16 cellular contexts compared by ENCODE assay signal in the genomic region with DNA sequence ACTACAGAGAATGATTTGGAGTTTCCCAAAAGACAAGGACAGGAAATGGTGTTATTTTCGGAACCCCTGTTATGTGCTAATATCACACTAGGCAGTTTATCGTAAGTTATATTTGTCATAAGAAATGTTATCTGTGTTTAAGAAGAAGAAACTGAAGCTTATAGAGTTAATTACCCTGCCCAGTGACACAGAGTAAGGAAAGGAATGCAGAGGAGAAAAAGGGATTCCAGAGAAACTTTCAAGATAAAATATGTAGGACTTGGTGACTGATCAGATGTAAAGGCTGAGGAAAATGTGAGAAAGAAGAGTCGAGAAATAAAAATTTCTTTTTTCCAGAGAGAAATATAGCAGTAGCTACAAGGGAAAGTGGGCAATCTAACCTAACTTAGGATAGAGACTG.
DNase-seq lines count a peak whose midpoint lies in the region; ATAC-seq and TF ChIP-seq lines count a peak whose summit lies in the region.
"Had no signal": no experiment of that assay in that cellular context is flagged by ENCODE, and none has a peak within 500 bp of the region (broad histone marks: within the 10 kb centered on the region; RNA-seq: fewer than 3 reads in every experiment).

No MANE protein-coding gene starts in this region.

- H3K27ac Mint-ChIP-seq in CD4-positive, CD25-positive, alpha-beta regulatory T cell: peak overlapping the region; percentile 22 to 63 (median 27)
- H3K27ac Mint-ChIP-seq in chondrocyte (ENCODE audit: unreplicated experiment) (peak overlapping the region; percentile 73), nephron progenitor cell (peak overlapping the region; percentile 79)

- peaks cover 15 to 33% (median 23%) of the 10 kb centered on the region in 4 donors for H3K4me1 Mint-ChIP-seq in CD4-positive, CD25-positive, alpha-beta regulatory T cell
- H3K4me1 Mint-ChIP-seq in chondrocyte (ENCODE audit: low read depth) (peaks cover 28% of the 10 kb centered on the region), nephron progenitor cell (no peaks in the 10 kb centered on the region)

- H3K27me3 Mint-ChIP-seq in CD4-positive, CD25-positive, alpha-beta regulatory T cell: no peaks in the 10 kb centered on the region
- H3K27me3 Mint-ChIP-seq in chondrocyte (ENCODE audit: low read depth) (no peaks in the 10 kb centered on the region), nephron progenitor cell (ENCODE audit: low read depth, poor library complexity) (no peaks in the 10 kb centered on the region)

- no peak overlapping the region for H3K4me3 Mint-ChIP-seq in CD4-positive, CD25-positive, alpha-beta regulatory T cell
- H3K4me3 Mint-ChIP-seq in chondrocyte (ENCODE audit: unreplicated experiment) (no peak overlapping the region), nephron progenitor cell (no peak overlapping the region)

- H3K27ac ChIP-seq in CD4-positive, CD25-positive, alpha-beta regulatory T cell (ENCODE audit: insufficient read depth, low read length, poor library complexity, severe bottlenecking): no peak overlapping the region
- H3K27ac ChIP-seq: BLaER1 treated with 17β-estradiol and CSF1 and Interleukin-3, amounts not matched to agents 10 nM and 100 nM had no signal

- peaks cover 0 to 6% (median 0%) of the 10 kb centered on the region in 7 donors for H3K9me3 Mint-ChIP-seq in CD4-positive, CD25-positive, alpha-beta regulatory T cell
- H3K9me3 Mint-ChIP-seq in chondrocyte (ENCODE audit: low read depth) (peaks cover 11% of the 10 kb centered on the region), nephron progenitor cell (peaks cover 8% of the 10 kb centered on the region)

- H3K36me3 ChIP-seq in CD4-positive, CD25-positive, alpha-beta regulatory T cell (ENCODE audit: control insufficient read depth, insufficient read depth, low read length): peaks cover 41% of the 10 kb centered on the region

- H3K4me1 ChIP-seq in CD4-positive, CD25-positive, alpha-beta regulatory T cell (ENCODE audit: control insufficient read depth, insufficient read depth, low read length, poor library complexity, severe bottlenecking): no peaks in the 10 kb centered on the region

- no peak for ATAC-seq in CD4-positive, CD25-positive, alpha-beta regulatory T cell (ENCODE audit: low read depth in 2 of 2)
- ATAC-seq in HG03095 (IDR thresholded peaks at IDR 0.05; ENCODE audit: unreplicated experiment) (no peak), GM18519 (IDR thresholded peaks at IDR 0.05; ENCODE audit: low FRiP score, unreplicated experiment) (no peak)
- ATAC-seq: GM12878, Panc1, Right ventricle myocardium inferior had no signal

- no peaks in the 10 kb centered on the region for H3K9me3 ChIP-seq in CD4-positive, CD25-positive, alpha-beta regulatory T cell (ENCODE audit: control insufficient read depth in 2 of 2, low read length in 2 of 2)

- H3K36me3 Mint-ChIP-seq in CD4-positive, CD25-positive, alpha-beta regulatory T cell: peaks cover 53% of the 10 kb centered on the region
- H3K36me3 Mint-ChIP-seq in chondrocyte (ENCODE audit: low read depth) (peaks cover 29% of the 10 kb centered on the region), nephron progenitor cell (ENCODE audit: low read depth) (peaks cover 59% of the 10 kb centered on the region)

- DNase-seq in CD4-positive, CD25-positive, alpha-beta regulatory T cell: no peak
- peak; percentile 45 for DNase-seq in GM03348 (ENCODE audit: low spot score)
- DNase-seq in chondrocyte (ENCODE audit: low spot score): no peak
- DNase-seq in nephron progenitor cell: no peak
- DNase-seq in globus pallidus (ENCODE audit: low spot score): no peak
- DNase-seq: COR-L47, HCEC 1CT, NCI-H1417, NCI-H2029 treated with DMSO at 0.1 percent for 48 hours, NCI-H510A had no signal

- TF ChIP-seq CTCF in chondrocyte (IDR thresholded peaks at IDR 0.05): no peak
- TF ChIP-seq CTCF in nephron progenitor cell (IDR thresholded peaks at IDR 0.05): no peak

- no peak overlapping the region for H3K4me3 ChIP-seq in CD4-positive, CD25-positive, alpha-beta regulatory T cell (ENCODE audit: low read depth, low read length)
- H3K4me3 ChIP-seq: BLaER1 treated with 17β-estradiol and CSF1 and Interleukin-3, amounts not matched to agents 10 nM and 100 nM; GM12878 had no signal

- H3K27me3 ChIP-seq in CD4-positive, CD25-positive, alpha-beta regulatory T cell (ENCODE audit: control insufficient read depth, insufficient read depth, low read length): no peaks in the 10 kb centered on the region
- H3K27me3 ChIP-seq: BLaER1 treated with 17β-estradiol and CSF1 and Interleukin-3, amounts not matched to agents 10 nM and 100 nM had no signal

Comparison
In these comparisons a context has a peak if more than half of its experiments do, and no peak if none do; other contexts are left out.
1. H3K27ac Mint-ChIP-seq: peak in every context shown above with its lines; median percentile 79 in nephron progenitor cell; 73 in chondrocyte; 27 in CD4-positive, CD25-positive, alpha-beta regulatory T cell.